9 cellular contexts compared by ENCODE assay signal in genomic region chr2:74587664-74588277, GRCh38. TPM values are rescaled to one million over a fixed set of nuclear protein-coding genes. Genes with fewer than 3 reads are reported as not detected.
DNase-seq lines count a peak whose midpoint lies in the region; ATAC-seq and TF ChIP-seq lines count a peak whose summit lies in the region.
"Had no signal": no experiment of that assay in that cellular context is flagged by ENCODE, and none has a peak within 500 bp of the region (broad histone marks: within the 10 kb centered on the region; RNA-seq: fewer than 3 reads in every experiment).

No MANE protein-coding gene starts in this region.

- H3K4me3 ChIP-seq in IMR-90 (ENCODE audit: insufficient read depth, low read depth, low read length) = no peak overlapping the region
- no peak overlapping the region for H3K4me3 ChIP-seq in PC-9
- no peak overlapping the region for H3K4me3 ChIP-seq in fibroblast of lung (replicated peaks in 1 of 4; ENCODE audit: control extremely low read depth in 1 of 4, insufficient read depth in 1 of 4, low read depth in 3 of 4, low read length in 4 of 4)
- no peak overlapping the region for H3K4me3 ChIP-seq in thoracic aorta

- H2AK5ac ChIP-seq in IMR-90 (ENCODE audit: low read depth, low read length) = no peak overlapping the region

- H3K4me2 ChIP-seq in IMR-90 (ENCODE audit: low read depth, low read length) = no peak overlapping the region
- no peak overlapping the region for H3K4me2 ChIP-seq in PC-9
- H3K4me2 ChIP-seq in fibroblast of lung (ENCODE audit: extremely low read depth, insufficient read depth, low read length) = no peak overlapping the region

- TF ChIP-seq RAD21 in IMR-90 (IDR thresholded peaks at IDR 0.05; ENCODE audit: low read length) = peak; percentile 90

- dilution Hi-C loops in IMR-90 (cut with HindIII; ENCODE audit: low sequenced_read_pairs, unreplicated experiment) = no loop called here

- H3K9me2 ChIP-seq in PC-9 (ENCODE audit: insufficient read depth) = no peaks in the 10 kb centered on the region

- in situ Hi-C loops in IMR-90 (cut with MboI; ENCODE audit: low sequenced_read_pairs) = no loop called here

- no peak overlapping the region for H3K27ac Mint-ChIP-seq in CD4-positive, alpha-beta T cell
- H3K27ac Mint-ChIP-seq in activated T-cell treated with anti-CD3 and anti-CD28 coated beads, Interleukin-2, amount 50 U/mL, for 24 hours = no peak overlapping the region
- H3K27ac Mint-ChIP-seq in natural killer cell treated with Interleukin-12 subunit alpha and Interleukin-12 subunit beta and Interleukin-15 and Interleukin-18, amount 100 ng/mL, for 72 hours = no peak overlapping the region
- H3K27ac Mint-ChIP-seq: IgD-negative memory B cell had no signal

- WGBS in IMR-90 (ENCODE audit: extremely low coverage in 2 of 2, insufficient read length in 1 of 2), 2 experiments = no CpG with 5 or more reads among the region's 6 CpGs

- H2BK5ac ChIP-seq in IMR-90 (ENCODE audit: low read depth, low read length, poor library complexity, severe bottlenecking) = no peak overlapping the region

- peak; percentile 59 for TF ChIP-seq CTCF in CD4-positive, alpha-beta T cell (IDR thresholded peaks at IDR 0.05)
- peak; percentile 88 for TF ChIP-seq CTCF in IMR-90 (conservative IDR thresholded peaks at IDR 0.05; ENCODE audit: low read depth, low read length)
- peak; percentile 77 for TF ChIP-seq CTCF in PC-9 (conservative IDR thresholded peaks at IDR 0.05)
- peak; percentile 62 to 74 for TF ChIP-seq CTCF in fibroblast of lung (conservative IDR thresholded peaks at IDR 0.05 in 1 of 2, IDR thresholded peaks at IDR 0.05 in 1 of 2; ENCODE audit: low read depth in 1 of 2, low read length in 2 of 2)
- peak; percentile 60 for TF ChIP-seq CTCF in thoracic aorta (IDR thresholded peaks at IDR 0.05)

- 0 out of 2 replicates have a peak overlapping the region, but pooled peaks have one; percentile 16 for H3K9ac ChIP-seq in IMR-90 (ENCODE audit: low read depth, low read length)
- no peak overlapping the region for H3K9ac ChIP-seq in fibroblast of lung (ENCODE audit: insufficient read depth, low read length)

- H3K36me3 ChIP-seq in IMR-90 (ENCODE audit: control insufficient read depth, insufficient read depth, low read length) (no peaks in the 10 kb centered on the region), PC-9 (ENCODE audit: low read depth) (no peaks in the 10 kb centered on the region), fibroblast of lung (ENCODE audit: control insufficient read depth, insufficient read depth, low read length) (no peaks in the 10 kb centered on the region), thoracic aorta (no peaks in the 10 kb centered on the region)

- H3K27me3 Mint-ChIP-seq in CD4-positive, alpha-beta T cell = peaks cover 16% of the 10 kb centered on the region
- peaks cover 15% of the 10 kb centered on the region for H3K27me3 Mint-ChIP-seq in activated T-cell treated with anti-CD3 and anti-CD28 coated beads, Interleukin-2, amount 50 U/mL, for 24 hours
- H3K27me3 Mint-ChIP-seq in natural killer cell treated with Interleukin-12 subunit alpha and Interleukin-12 subunit beta and Interleukin-15 and Interleukin-18, amount 100 ng/mL, for 72 hours = peaks cover 12 to 19% of the 10 kb centered on the region in 2 donors

- no peak overlapping the region for H3K4ac ChIP-seq in IMR-90 (ENCODE audit: low read depth, low read length)

- intact Hi-C loops in CD4-positive, alpha-beta T cell (cut with DNase I, micrococcal nuclease) = loop anchor here (1.0 to 10.0 kb wide), 3 partner anchors 104 to 763 kb away; partner anchors contain the start of genes TTC31 (in 2 of the 2) and STAMBP (in 1 of the 2)
- intact Hi-C loops in IMR-90 (cut with micrococcal nuclease) = loop anchor here (1.0 to 2.0 kb wide), 4 partner anchors 33 to 289 kb away; partner anchors contain the start of genes AUP1, DOK1, HTRA2 and TTC31
- intact Hi-C loops in PC-9 (cut with micrococcal nuclease; ENCODE audit: unreplicated experiment) = loop anchor here (1.0 to 5.0 kb wide), 5 partner anchors 33 to 335 kb away; partner anchors contain the start of genes DOK1 and TTC31

- peak overlapping the region; percentile 73; the same call in 1 of the 2 replicates for H4K5ac ChIP-seq in IMR-90 (ENCODE audit: low read depth, low read length)

- DNase-seq in CD4-positive, alpha-beta T cell = peak; percentile 34 to 58 (median 42)
- DNase-seq in IMR-90 (peak; percentile 74), PC-9 (peak; percentile 57), fibroblast of lung (ENCODE audit: low read depth in 2 of 2) (peak; percentile 58 to 77), thoracic aorta (ENCODE audit: low spot score) (no peak)
- DNase-seq in activated T-cell treated with anti-CD3 and anti-CD28 coated beads, Interleukin-2, amount 50 U/mL, for 24 hours = peak; percentile 68
- peak; percentile 71 for DNase-seq in natural killer cell treated with Interleukin-12 subunit alpha and Interleukin-12 subunit beta and Interleukin-15 and Interleukin-18, amount 100 ng/mL, for 72 hours (ENCODE audit: low spot score)

- no peak overlapping the region; the same call in 2 of the 3 replicates for H2BK15ac ChIP-seq in IMR-90 (ENCODE audit: low read depth, low read length)

- peak; percentile 84 for ATAC-seq in CD4-positive, alpha-beta T cell (ENCODE audit: poor library complexity)
- ATAC-seq in GM19397 (IDR thresholded peaks at IDR 0.05; ENCODE audit: unreplicated experiment) (peak; percentile 70), IMR-90 (ENCODE audit: low read depth) (peak; percentile 88), thoracic aorta (ENCODE audit: insufficient number of reproducible peaks, low FRiP score, low read depth) (no peak)
- ATAC-seq in natural killer cell treated with Interleukin-12 subunit alpha and Interleukin-12 subunit beta and Interleukin-15 and Interleukin-18, amount 100 ng/mL, for 72 hours = peak; percentile 64 to 70

- H4K8ac ChIP-seq in IMR-90 (ENCODE audit: low read depth in 2 of 2, low read length in 2 of 2) = peak overlapping the region in 1 of 2 experiments; percentile 90; a peak in 2 of 4 replicates

- H4K20me1 ChIP-seq in IMR-90 (ENCODE audit: insufficient read depth, low read length) = no peaks in the 10 kb centered on the region
- no peaks in the 10 kb centered on the region for H4K20me1 ChIP-seq in PC-9 (ENCODE audit: insufficient read depth)
- no peaks in the 10 kb centered on the region for H4K20me1 ChIP-seq in fibroblast of lung (ENCODE audit: control insufficient read depth, extremely low read depth, insufficient read depth, low read length)

- no peak overlapping the region for H3K18ac ChIP-seq in IMR-90 (ENCODE audit: low read depth, low read length)

- POLR2A ChIA-PET in CD4-positive, alpha-beta T cell (lab: Charles Lee) = interaction anchor here (1.0 to 2.5 kb wide), 4 partner anchors 105 to 253 kb away, joined by 3 to 24 read pairs (median 6); partner anchors contain the start of genes C2orf81, CCDC142, TTC31 and WBP1
- POLR2A ChIA-PET in IMR-90 (lab: Charles Lee; ENCODE audit: unreplicated experiment) (no interaction called here), PC-9 (lab: Charles Lee; ENCODE audit: unreplicated experiment) (interaction anchor here (0.5 kb wide), 1 partner anchor 658 kb away, joined by 4 read pairs; no protein-coding TSS in a partner anchor)

- peaks cover 7% of the 10 kb centered on the region for H3K27me3 ChIP-seq in CD4-positive, alpha-beta T cell (ENCODE audit: control insufficient read depth, insufficient read depth, low read length)
- H3K27me3 ChIP-seq in IMR-90 (ENCODE audit: control insufficient read depth, insufficient read depth, low read length) = peaks cover 10% of the 10 kb centered on the region
- H3K27me3 ChIP-seq in PC-9 (ENCODE audit: insufficient read depth, low read depth) = no peaks in the 10 kb centered on the region
- no peaks in the 10 kb centered on the region for H3K27me3 ChIP-seq in fibroblast of lung (ENCODE audit: control insufficient read depth, insufficient read depth, low read length)
- no peaks in the 10 kb centered on the region for H3K27me3 ChIP-seq in thoracic aorta (replicated peaks; ENCODE audit: insufficient read depth)

- peaks cover 13% of the 10 kb centered on the region for H3K4me1 Mint-ChIP-seq in CD4-positive, alpha-beta T cell (ENCODE audit: low read depth)
- peaks cover 27% of the 10 kb centered on the region for H3K4me1 Mint-ChIP-seq in activated T-cell treated with anti-CD3 and anti-CD28 coated beads, Interleukin-2, amount 50 U/mL, for 24 hours (ENCODE audit: low read depth)
- H3K4me1 Mint-ChIP-seq in natural killer cell treated with Interleukin-12 subunit alpha and Interleukin-12 subunit beta and Interleukin-15 and Interleukin-18, amount 100 ng/mL, for 72 hours (ENCODE audit: low read depth in 2 of 2) = peaks cover 6 to 28% of the 10 kb centered on the region in 2 donors

- H3K9me3 Mint-ChIP-seq in CD4-positive, alpha-beta T cell = no peaks in the 10 kb centered on the region
- no peaks in the 10 kb centered on the region for H3K9me3 Mint-ChIP-seq in activated T-cell treated with anti-CD3 and anti-CD28 coated beads, Interleukin-2, amount 50 U/mL, for 24 hours
- no peaks in the 10 kb centered on the region for H3K9me3 Mint-ChIP-seq in natural killer cell treated with Interleukin-12 subunit alpha and Interleukin-12 subunit beta and Interleukin-15 and Interleukin-18, amount 100 ng/mL, for 72 hours
- H3K9me3 Mint-ChIP-seq: IgD-negative memory B cell had no signal

- H2AFZ ChIP-seq in IMR-90 (replicated peaks; ENCODE audit: low read length, poor library complexity) (peak overlapping the region; percentile 85), PC-9 (no peak overlapping the region), fibroblast of lung (ENCODE audit: low read length) (peak overlapping the region; percentile 71)

- H3K9me3 ChIP-seq in CD4-positive, alpha-beta T cell (ENCODE audit: control insufficient read depth, low read length) = no peaks in the 10 kb centered on the region
- H3K9me3 ChIP-seq in IMR-90 (ENCODE audit: control insufficient read depth, insufficient read depth, low read length) = no peaks in the 10 kb centered on the region
- H3K9me3 ChIP-seq in PC-9 (ENCODE audit: insufficient read depth, low read depth) = no peaks in the 10 kb centered on the region
- H3K9me3 ChIP-seq in fibroblast of lung (ENCODE audit: control insufficient read depth, insufficient read depth, low read depth, low read length) = no peaks in the 10 kb centered on the region
- H3K9me3 ChIP-seq in thoracic aorta = no peaks in the 10 kb centered on the region

- peak; percentile 47; the same call in 1 of the 2 replicates for TF ChIP-seq POLR2A in IMR-90 (IDR thresholded peaks at IDR 0.05; ENCODE audit: low read depth, low read length)

- no peaks in the 10 kb centered on the region for H3K79me1 ChIP-seq in IMR-90 (ENCODE audit: low read depth in 1 of 2, low read length in 2 of 2)

- H3K4me3 Mint-ChIP-seq in CD4-positive, alpha-beta T cell = no peak overlapping the region
- H3K4me3 Mint-ChIP-seq in activated T-cell treated with anti-CD3 and anti-CD28 coated beads, Interleukin-2, amount 50 U/mL, for 24 hours = no peak overlapping the region
- no peak overlapping the region for H3K4me3 Mint-ChIP-seq in natural killer cell treated with Interleukin-12 subunit alpha and Interleukin-12 subunit beta and Interleukin-15 and Interleukin-18, amount 100 ng/mL, for 72 hours

- H2AK9ac ChIP-seq in IMR-90 (replicated peaks; ENCODE audit: low read depth, low read length, poor library complexity) = no peak overlapping the region

- peak overlapping the region; percentile 54; the same call in 1 of the 2 replicates for H4K91ac ChIP-seq in IMR-90 (ENCODE audit: insufficient read depth, low read depth, low read length)

- H3K79me2 ChIP-seq in PC-9 (ENCODE audit: low read depth) = no peaks in the 10 kb centered on the region
- no peaks in the 10 kb centered on the region for H3K79me2 ChIP-seq in fibroblast of lung (ENCODE audit: control insufficient read depth, insufficient read depth, low read length)

- H3K36me3 Mint-ChIP-seq in CD4-positive, alpha-beta T cell (ENCODE audit: low read depth) = no peaks in the 10 kb centered on the region
- no peaks in the 10 kb centered on the region for H3K36me3 Mint-ChIP-seq in activated T-cell treated with anti-CD3 and anti-CD28 coated beads, Interleukin-2, amount 50 U/mL, for 24 hours (ENCODE audit: low read depth)
- no peaks in the 10 kb centered on the region for H3K36me3 Mint-ChIP-seq in natural killer cell treated with Interleukin-12 subunit alpha and Interleukin-12 subunit beta and Interleukin-15 and Interleukin-18, amount 100 ng/mL, for 72 hours

- H3K9me1 ChIP-seq in IMR-90 (ENCODE audit: insufficient read depth, low read length) = peaks cover 7% of the 10 kb centered on the region

- H3K56ac ChIP-seq in IMR-90 (ENCODE audit: extremely low read depth, insufficient read depth, low read length) = no peak overlapping the region

- H3K23ac ChIP-seq in IMR-90 (ENCODE audit: low read depth, low read length) = no peak overlapping the region

- no peak overlapping the region for H3K14ac ChIP-seq in IMR-90 (replicated peaks; ENCODE audit: low read depth, low read length)

- CTCF ChIA-PET in CD4-positive, alpha-beta T cell (lab: Charles Lee) = interaction anchor here (0.9 to 2.3 kb wide), 4 partner anchors 58 to 133 kb away, joined by 3 to 22 read pairs (median 6); partner anchors contain the start of genes AUP1, CCDC142, HTRA2 and INO80B
- CTCF ChIA-PET in IMR-90 (lab: Yijun Ruan, JAX) = interaction anchor here (0.7 to 3.4 kb wide), 5 partner anchors 56 to 105 kb away, joined by 3 to 17 read pairs (median 3); partner anchors contain the start of genes CCDC142, LBX2 and TTC31
- CTCF ChIA-PET in PC-9 (lab: Charles Lee) = interaction anchor here (1.6 kb wide), 1 partner anchor 104 kb away, joined by 7 read pairs; the partner anchor contains the start of genes CCDC142 and TTC31

- H3F3A ChIP-seq in PC-9 (ENCODE audit: insufficient read depth, low read depth) = peaks cover 7% of the 10 kb centered on the region; the same call in 1 of the 2 replicates

- no TSS peak for BruUV-seq in IMR-90 (replicated peaks; lab: Mats Ljungman, UMichigan)
- no TSS peak for BruUV-seq in PC-9 (replicated peaks; lab: Mats Ljungman, UMichigan)

- peaks cover 10% of the 10 kb centered on the region for H3K4me1 ChIP-seq in IMR-90 (ENCODE audit: control insufficient read depth, insufficient read depth, low read length)
- H3K4me1 ChIP-seq in PC-9 (replicated peaks; ENCODE audit: insufficient read depth) = peaks cover 14% of the 10 kb centered on the region
- H3K4me1 ChIP-seq in fibroblast of lung (ENCODE audit: control insufficient read depth, extremely low read depth, insufficient read depth, low read length) = peaks cover 6% of the 10 kb centered on the region
- H3K4me1 ChIP-seq in thoracic aorta (ENCODE audit: control insufficient read depth in 1 of 2, low read depth in 2 of 2) = peaks cover 0 to 14% of the 10 kb centered on the region in 2 donors

- H2BK20ac ChIP-seq in IMR-90 (ENCODE audit: low read depth, low read length) = peak overlapping the region; percentile 35; the same call in 1 of the 2 replicates

- 0 out of 2 replicates have a peak overlapping the region, but pooled peaks have one; percentile 42 for H2BK120ac ChIP-seq in IMR-90 (ENCODE audit: low read depth, low read length)

- no peak overlapping the region for H3K27ac ChIP-seq in CD4-positive, alpha-beta T cell (ENCODE audit: low read depth, low read length)
- H3K27ac ChIP-seq in IMR-90 (ENCODE audit: insufficient read depth, low read length) (no peak overlapping the region), PC-9 (no peak overlapping the region), fibroblast of lung (ENCODE audit: insufficient read depth, low read length) (no peak overlapping the region), thoracic aorta (no peak overlapping the region)

RNA-seq across cellular contexts. Expression of gene DOK1, which starts 33.3 kb away (rescaled TPM):
- 1 to 10 TPM; 3.4 to 6.0 TPM for total RNA-seq in CD4-positive, alpha-beta T cell
- total RNA-seq in IMR-90 (2012; rRNA removed) = 12.2 and 15.4 TPM in 2 replicates
- 17.5 and 17.6 TPM in 2 replicates for polyA plus RNA-seq in IMR-90 (2012; rRNA removed)
- polyA plus RNA-seq in IMR-90 (2012; cell fraction: cytosol; rRNA removed) = 22.6 and 23.7 TPM in 2 replicates
- polyA plus RNA-seq in IMR-90 (2012; cell fraction: nucleus; rRNA removed; ENCODE audit: low replicate concordance) = 13.0 and 33.0 TPM in 2 replicates
- total RNA-seq in PC-9 (2021) = 15.0 and 27.8 TPM in 2 replicates
- 25.7 and 31.7 TPM in 2 replicates for total RNA-seq in fibroblast of lung
- 11.4 and 12.6 TPM in 2 replicates for polyA plus RNA-seq in fibroblast of lung
- 18.1 and 20.8 TPM in 2 replicates for polyA plus RNA-seq in fibroblast of lung (2012)
- polyA minus RNA-seq in fibroblast of lung (ENCODE audit: low replicate concordance) = 22.8 and 42.3 TPM in 2 replicates
- 10 to 100 TPM; 27.4 to 34.4 TPM for total RNA-seq in natural killer cell treated with Interleukin-12 subunit alpha and Interleukin-12 subunit beta and Interleukin-15 and Interleukin-18, amount 100 ng/mL, for 72 hours
- total RNA-seq in thoracic aorta = 10 to 100 TPM; 17.6 to 23.1 TPM

RNA-seq across cellular contexts. Expression of gene LOXL3, which starts 34.0 kb away (rescaled TPM):
- total RNA-seq in CD4-positive, alpha-beta T cell = under 1 TPM in 1 of 2 experiments, not detected in 1; 0.25 TPM
- total RNA-seq in IMR-90 (2012; rRNA removed) (14.2 and 17.9 TPM in 2 replicates), PC-9 (2021) (3.1 and 5.0 TPM in 2 replicates), fibroblast of lung (12.6 and 26.4 TPM in 2 replicates), thoracic aorta (10 to 100 TPM; 16.6 to 24.9 TPM)
- polyA plus RNA-seq in IMR-90 (2012; rRNA removed) (21.8 and 23.4 TPM in 2 replicates), fibroblast of lung (13.7 and 20.6 TPM in 2 replicates)
- polyA plus RNA-seq in IMR-90 (2012; cell fraction: cytosol; rRNA removed) = 11.7 and 22.0 TPM in 2 replicates
- polyA plus RNA-seq in IMR-90 (2012; cell fraction: nucleus; rRNA removed; ENCODE audit: low replicate concordance) = 63.1 and 92.0 TPM in 2 replicates
- polyA plus RNA-seq in fibroblast of lung (2012) = 10.9 and 15.8 TPM in 2 replicates
- polyA minus RNA-seq in fibroblast of lung (ENCODE audit: low replicate concordance) = 8.7 and 23.4 TPM in 2 replicates
- 1 to 10 TPM; 1.2 to 2.7 TPM for total RNA-seq in natural killer cell treated with Interleukin-12 subunit alpha and Interleukin-12 subunit beta and Interleukin-15 and Interleukin-18, amount 100 ng/mL, for 72 hours

RNA-seq across cellular contexts. Expression of gene HTRA2, which starts 58.0 kb away (rescaled TPM):
- total RNA-seq in CD4-positive, alpha-beta T cell = 10 to 100 TPM; 15.3 to 16.0 TPM
- total RNA-seq in IMR-90 (2012; rRNA removed) (28.1 and 34.2 TPM in 2 replicates), PC-9 (2021) (23.2 and 23.5 TPM in 2 replicates), fibroblast of lung (45.7 and 47.8 TPM in 2 replicates), thoracic aorta (10 to 100 TPM; 34.9 to 35.6 TPM)
- polyA plus RNA-seq in IMR-90 (2012; rRNA removed) (23.6 and 25.9 TPM in 2 replicates), fibroblast of lung (18.8 and 25.4 TPM in 2 replicates)
- polyA plus RNA-seq in IMR-90 (2012; cell fraction: cytosol; rRNA removed) = 20.8 and 34.6 TPM in 2 replicates
- polyA plus RNA-seq in IMR-90 (2012; cell fraction: nucleus; rRNA removed; ENCODE audit: low replicate concordance) = 34.6 and 46.8 TPM in 2 replicates
- 17.8 and 28.0 TPM in 2 replicates for polyA plus RNA-seq in fibroblast of lung (2012)
- 16.7 and 50.8 TPM in 2 replicates for polyA minus RNA-seq in fibroblast of lung (ENCODE audit: low replicate concordance)
- total RNA-seq in natural killer cell treated with Interleukin-12 subunit alpha and Interleukin-12 subunit beta and Interleukin-15 and Interleukin-18, amount 100 ng/mL, for 72 hours = 100 to 1,000 TPM in 1 of 2 donors, 10 to 100 TPM in 1; 93.1 to 100 TPM

RNA-seq across cellular contexts. Expression of gene AUP1, which starts 58.3 kb away (rescaled TPM):
- total RNA-seq in CD4-positive, alpha-beta T cell = 100 to 1,000 TPM; 162 to 170 TPM
- 45.8 and 47.5 TPM in 2 replicates for total RNA-seq in IMR-90 (2012; rRNA removed)
- polyA plus RNA-seq in IMR-90 (2012; rRNA removed) = 100.0 and 104 TPM in 2 replicates
- polyA plus RNA-seq in IMR-90 (2012; cell fraction: cytosol; rRNA removed) = 117 and 126 TPM in 2 replicates
- 518 and 729 TPM in 2 replicates for polyA plus RNA-seq in IMR-90 (2012; cell fraction: nucleus; rRNA removed; ENCODE audit: low replicate concordance)
- total RNA-seq in PC-9 (2021) = 79.2 and 84.0 TPM in 2 replicates
- 70.4 and 73.7 TPM in 2 replicates for total RNA-seq in fibroblast of lung
- polyA plus RNA-seq in fibroblast of lung = 54.0 and 81.3 TPM in 2 replicates
- polyA plus RNA-seq in fibroblast of lung (2012) = 43.1 and 64.8 TPM in 2 replicates
- polyA minus RNA-seq in fibroblast of lung (ENCODE audit: low replicate concordance) = 41.9 and 97.8 TPM in 2 replicates
- total RNA-seq in natural killer cell treated with Interleukin-12 subunit alpha and Interleukin-12 subunit beta and Interleukin-15 and Interleukin-18, amount 100 ng/mL, for 72 hours = 100 to 1,000 TPM; 190 to 233 TPM
- total RNA-seq in thoracic aorta = 100 to 1,000 TPM in 1 of 2 donors, 10 to 100 TPM in 1; 85.5 to 113 TPM
